16 cellular contexts compared by ENCODE assay signal in genomic region chr16:5461574-5461973, GRCh38.
DNase-seq lines count a peak whose midpoint lies in the region; TF ChIP-seq lines count a peak whose summit lies in the region.
"Had no signal": no experiment of that assay in that cellular context is flagged by ENCODE, and none has a peak within 500 bp of the region (broad histone marks: within the 10 kb centered on the region; RNA-seq: fewer than 3 reads in every experiment).

No MANE protein-coding gene starts in this region.

- H3F3A ChIP-seq in neural progenitor cell (ENCODE audit: low read depth), result peaks cover 8% of the 10 kb centered on the region

- DNase-seq in DMS79 treated with DMSO at 0.1 percent for 48 hours (lab: John Stamatoyannopoulos, UW), result peak; percentile 38
- DNase-seq in NCI-H82 treated with DMSO at 0.1 percent for 48 hours (lab: John Stamatoyannopoulos, UW; ENCODE audit: unreplicated experiment), result peak; percentile 8
- peak; percentile 49 for DNase-seq in WERI-Rb-1
- DNase-seq in neural progenitor cell (ENCODE audit: low spot score), result no peak
- no peak for DNase-seq in NOMO-1 treated with DMSO at 0.1 percent for 48 hours (lab: John Stamatoyannopoulos, UW; ENCODE audit: unreplicated experiment)
- DNase-seq in DMS53 (lab: John Stamatoyannopoulos, UW), result no peak
- DNase-seq in KBM-7, result no peak
- DNase-seq: C1 segment of cervical spinal cord; CD4-positive, CD25-positive, alpha-beta regulatory T cell; CD8-positive, alpha-beta memory T cell; COR-L47; DMS 273 treated with DMSO at 0.1 percent for 48 hours; H9; IMR-90 had no signal

- no peak overlapping the region for H3K4me3 Mint-ChIP-seq in neural progenitor cell
- H3K4me3 Mint-ChIP-seq: B cell; CD4-positive, CD25-positive, alpha-beta regulatory T cell; CD8-positive, alpha-beta memory T cell; H9 had no signal

- H3K36me3 ChIP-seq in WERI-Rb-1, result no peaks in the 10 kb centered on the region
- no peaks in the 10 kb centered on the region for H3K36me3 ChIP-seq in neural progenitor cell

- in situ Hi-C loops in KBM-7 (cut with MboI; ENCODE audit: low pct_unique_long_range_greater_than_20kb, low sequenced_read_pairs), result no loop called here

- H3K4me3 ChIP-seq in WERI-Rb-1 (ENCODE audit: low read depth, low read length), result peak overlapping the region; percentile 4; the same call in 1 of the 2 replicates
- no peak overlapping the region for H3K4me3 ChIP-seq in neural progenitor cell
- H3K4me3 ChIP-seq: GM12878 had no signal

- no peaks in the 10 kb centered on the region for H3K79me2 ChIP-seq in neural progenitor cell (ENCODE audit: low read depth)

- H3K4me1 Mint-ChIP-seq in neural progenitor cell, result peaks cover 3% of the 10 kb centered on the region
- H3K4me1 Mint-ChIP-seq: B cell; CD4-positive, CD25-positive, alpha-beta regulatory T cell; CD8-positive, alpha-beta memory T cell had no signal

- H3K27ac Mint-ChIP-seq in neural progenitor cell, result no peak overlapping the region
- H3K27ac Mint-ChIP-seq: B cell; CD4-positive, CD25-positive, alpha-beta regulatory T cell; CD8-positive, alpha-beta memory T cell had no signal

- no peaks in the 10 kb centered on the region for H3K36me3 Mint-ChIP-seq in neural progenitor cell
- H3K36me3 Mint-ChIP-seq: CD4-positive, CD25-positive, alpha-beta regulatory T cell; CD8-positive, alpha-beta memory T cell had no signal

- peaks cover 22% of the 10 kb centered on the region for H3K27me3 Mint-ChIP-seq in neural progenitor cell (ENCODE audit: insufficient read depth, low read depth)
- H3K27me3 Mint-ChIP-seq: B cell; CD4-positive, CD25-positive, alpha-beta regulatory T cell had no signal

- no peaks in the 10 kb centered on the region for H3K9me3 Mint-ChIP-seq in neural progenitor cell
- H3K9me3 Mint-ChIP-seq: CD4-positive, CD25-positive, alpha-beta regulatory T cell; H9 had no signal

- H2AFZ ChIP-seq in neural progenitor cell (replicated peaks), result no peak overlapping the region

- no peaks in the 10 kb centered on the region for H3K27me3 ChIP-seq in WERI-Rb-1 (ENCODE audit: insufficient read depth, low read depth, severe bottlenecking)
- H3K27me3 ChIP-seq in neural progenitor cell, result no peaks in the 10 kb centered on the region

- no peaks in the 10 kb centered on the region for H3K9me3 ChIP-seq in WERI-Rb-1 (ENCODE audit: severe bottlenecking)
- H3K9me3 ChIP-seq in neural progenitor cell (ENCODE audit: low read depth), result no peaks in the 10 kb centered on the region

- 0 out of 2 replicates have a peak overlapping the region, but pooled peaks have one; percentile 18 for H3K27ac ChIP-seq in WERI-Rb-1
- no peak overlapping the region for H3K27ac ChIP-seq in neural progenitor cell

- TF ChIP-seq CTCF in WERI-Rb-1 (IDR thresholded peaks at IDR 0.05; ENCODE audit: low read depth, low read length) (no peak), neural progenitor cell (IDR thresholded peaks at IDR 0.05) (no peak)

- no peak overlapping the region for H3K9ac ChIP-seq in neural progenitor cell

- H3K4me2 ChIP-seq in neural progenitor cell, result peak overlapping the region; percentile 8

- H3K4me1 ChIP-seq in neural progenitor cell, result peaks cover 27% of the 10 kb centered on the region

- no peaks in the 10 kb centered on the region for H4K20me1 ChIP-seq in neural progenitor cell (ENCODE audit: low read depth)

Comparison
In these comparisons a context has a peak if more than half of its experiments do, and no peak if none do; other contexts are left out.
1. DNase-seq: peak in DMS79 treated with DMSO at 0.1 percent for 48 hours (single experiment), NCI-H82 treated with DMSO at 0.1 percent for 48 hours (single experiment) and WERI-Rb-1 (single experiment); none in neural progenitor cell (single experiment), NOMO-1 treated with DMSO at 0.1 percent for 48 hours (single experiment), DMS53 (single experiment) and KBM-7 (single experiment).